Comparison of ENCODE assay signal across 1 cellular context in genomic region chr13:51475727-51476521, GRCh38.
TF ChIP-seq lines count a peak whose summit lies in the region.

No MANE protein-coding gene starts in this region.

TF ChIP-seq in HCT116, 20 proteins besides CTCF, POLR2A, EP300 and RAD21:
- TF ChIP-seq SIN3A (IDR thresholded peaks at IDR 0.05; ENCODE audit: low read depth) (no peak), ZFX (IDR thresholded peaks at IDR 0.05) (no peak), ELF1 (IDR thresholded peaks at IDR 0.05; ENCODE audit: borderline replicate concordance, low read depth) (no peak), REST (IDR thresholded peaks at IDR 0.05; ENCODE audit: low read depth) (no peak), CBX3 (IDR thresholded peaks at IDR 0.05; ENCODE audit: low read depth) (no peak)
